ENCODE assay signal across 30 cellular contexts in genomic region chr18:78764544-78764943, GRCh38.
"Had no signal": no experiment of that assay in that cellular context is flagged by ENCODE, and none has a peak within 500 bp of the region (broad histone marks: within the 10 kb centered on the region; RNA-seq: fewer than 3 reads in every experiment).

No MANE protein-coding gene starts in this region.

- H3K27ac ChIP-seq: ascending aorta, cardiac muscle cell, VCaP had no signal

- H3K4me1 ChIP-seq: ascending aorta had no signal

- ATAC-seq: activated CD8-positive, alpha-beta T cell treated with anti-CD3 and anti-CD28 coated beads for 36 hours; activated naive CD8-positive, alpha-beta T cell treated with anti-CD3 and anti-CD28 coated beads, Interleukin-2, amount 50 U/mL, for 24 hours; activated T-cell treated with anti-CD3 and anti-CD28 coated beads, Interleukin-2, amount 50 U/mL, for 4 hours; activated T-cell treated with anti-CD3 and anti-CD28 coated beads, Interleukin-2, amount 50 U/mL, for 72 hours; activated T-helper 17 cell treated with anti-CD3 and anti-CD28 coated beads, Interleukin-2, amount 50 U/mL, for 72 hours had no signal

- H3K9me3 ChIP-seq: ascending aorta had no signal

- H3K27me3 ChIP-seq: ascending aorta, cardiac muscle cell had no signal

- H3K36me3 ChIP-seq: ascending aorta, cardiac muscle cell had no signal

- H3K4me3 ChIP-seq: ascending aorta, cardiac muscle cell had no signal

- DNase-seq: activated B cell treated with CpG ODN at 0.5 μM for 24 hours; activated CD4-positive, alpha-beta memory T cell treated with anti-CD3 and anti-CD28 coated beads for 36 hours; activated CD4-positive, alpha-beta T cell treated with anti-CD3 and anti-CD28 coated beads for 4 hours; activated CD4-positive, alpha-beta T cell treated with anti-CD3 and anti-CD28 coated beads, Interleukin-2, amount 10 ng/mL, durations not matched to agents 24 days and 14 days; activated CD4-positive, alpha-beta T cell treated with anti-CD3 and anti-CD28 coated beads, Interleukin-2, amount 50 U/mL, for 1 hour; activated CD4-positive, alpha-beta T cell treated with anti-CD3 and anti-CD28 coated beads, Interleukin-2, amount 50 U/mL, for 4 hours; activated CD4-positive, CD25-positive, alpha-beta regulatory T cell treated with anti-CD3 and anti-CD28 coated beads, Interleukin-2, amount 50 U/mL, for 72 hours; activated CD8-positive, alpha-beta memory T cell treated with anti-CD3 and anti-CD28 coated beads, Interleukin-2, amount 50 U/mL, for 4 hours; activated CD8-positive, alpha-beta T cell treated with anti-CD3 and anti-CD28 coated beads for 36 hours; activated effector memory CD4-positive, alpha-beta T cell treated with anti-CD3 and anti-CD28 coated beads, Interleukin-2, amount 50 U/mL, for 16 hours; activated gamma-delta T cell treated with Interleukin-2 at 50 U/mL for 16 hours; activated naive CD4-positive, alpha-beta T cell; activated naive CD4-positive, alpha-beta T cell treated with anti-CD3 and anti-CD28 coated beads, Interleukin-2, amount 10 ng/mL, durations not matched to agents 7 days and 5 days; activated naive CD8-positive, alpha-beta T cell treated with anti-CD3 and anti-CD28 coated beads, Interleukin-2, amount 10 ng/mL, durations not matched to agents 7 days and 5 days; activated naive CD8-positive, alpha-beta T cell treated with anti-CD3 and anti-CD28 coated beads, Interleukin-2, amount 50 U/mL, for 24 hours; activated T-cell treated with anti-CD3 and anti-CD28 coated beads for 4 hours; activated T-cell treated with anti-CD3 and anti-CD28 coated beads, Interleukin-2, amount 50 U/mL, for 1 hour; activated T-cell treated with anti-CD3 and anti-CD28 coated beads, Interleukin-2, amount 50 U/mL, for 4 hours; activated T-cell treated with anti-CD3 and anti-CD28 coated beads, Interleukin-2, amount 50 U/mL, for 72 hours; amygdala; anterior cingulate cortex; caudate nucleus; SW 1271; T-helper 1 cell; T-helper 2 cell; T-helper 9 cell had no signal
